Comparison of ENCODE assay signal across 24 cellular contexts in the genomic region with DNA sequence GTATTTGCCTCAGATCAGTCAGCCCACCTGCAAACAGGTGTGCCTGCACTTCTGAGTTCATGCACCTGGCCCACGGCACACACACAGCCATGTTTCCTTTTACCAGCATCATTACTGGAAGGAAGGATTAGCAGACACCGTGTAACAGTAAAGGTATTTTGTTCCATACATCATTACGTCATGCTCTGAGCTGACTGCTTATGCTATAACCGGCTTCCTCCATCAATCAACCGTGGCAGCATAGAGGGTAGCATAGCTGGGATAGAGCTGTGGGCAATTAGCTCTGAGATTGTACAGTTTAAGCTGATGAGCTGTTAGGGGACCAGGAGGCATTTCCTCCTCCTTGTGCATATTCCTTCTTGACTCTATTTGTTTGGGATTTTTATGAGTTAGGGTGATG.
A peak's percentile ranks its signal among the peaks of the same experiment; 100 is the strongest.
DNase-seq lines count a peak whose midpoint lies in the region; ATAC-seq, FAIRE-seq and TF ChIP-seq lines count a peak whose summit lies in the region.
"Had no signal": no experiment of that assay in that cellular context is flagged by ENCODE, and none has a peak within 500 bp of the region (broad histone marks: within the 10 kb centered on the region; RNA-seq: fewer than 3 reads in every experiment).

No MANE protein-coding gene starts in this region.

- no peak overlapping the region for H3K4me3 Mint-ChIP-seq in activated CD8-positive, alpha-beta memory T cell treated with anti-CD3 and anti-CD28 coated beads, Interleukin-2, amount 10 ng/mL, durations not matched to agents 7 days and 5 days
- H3K4me3 Mint-ChIP-seq: activated naive CD8-positive, alpha-beta T cell treated with anti-CD3 and anti-CD28 coated beads, Interleukin-2, amount 10 ng/mL, durations not matched to agents 7 days and 5 days; dendritic cell treated with granulocyte-macrophage colony-stimulating factor and Interleukin-4, amounts not matched to agents 40 ng/mL and 50 ng/mL, for 4 days; T-helper 17 cell had no signal

- no peak overlapping the region for H3K27ac Mint-ChIP-seq in activated CD8-positive, alpha-beta memory T cell treated with anti-CD3 and anti-CD28 coated beads, Interleukin-2, amount 10 ng/mL, durations not matched to agents 7 days and 5 days
- H3K27ac Mint-ChIP-seq: activated naive CD8-positive, alpha-beta T cell treated with anti-CD3 and anti-CD28 coated beads, Interleukin-2, amount 10 ng/mL, durations not matched to agents 7 days and 5 days; dendritic cell treated with granulocyte-macrophage colony-stimulating factor and Interleukin-4, amounts not matched to agents 40 ng/mL and 50 ng/mL, for 4 days; T-helper 17 cell had no signal

- H3K27me3 Mint-ChIP-seq in activated CD8-positive, alpha-beta memory T cell treated with anti-CD3 and anti-CD28 coated beads, Interleukin-2, amount 10 ng/mL, durations not matched to agents 7 days and 5 days, result peaks cover 21% of the 10 kb centered on the region
- H3K27me3 Mint-ChIP-seq: dendritic cell treated with granulocyte-macrophage colony-stimulating factor and Interleukin-4, amounts not matched to agents 40 ng/mL and 50 ng/mL, for 4 days; T-helper 17 cell had no signal

- no peak for TF ChIP-seq CTCF in WERI-Rb-1 (IDR thresholded peaks at IDR 0.05; ENCODE audit: low read depth, low read length)

- no peak overlapping the region for H3K4me3 ChIP-seq in WERI-Rb-1 (ENCODE audit: low read depth, low read length)
- H3K4me3 ChIP-seq: stomach, uterus had no signal

- intact Hi-C loops in left colon (cut with DNase I, micrococcal nuclease), result no loop called here

- CTCF ChIA-PET in activated CD8-positive, alpha-beta memory T cell treated with anti-CD3 and anti-CD28 coated beads, Interleukin-2, amount 10 ng/mL, durations not matched to agents 7 days and 5 days (lab: Charles Lee), result no interaction called here

- peak; percentile 39 for ATAC-seq in left colon
- ATAC-seq in activated CD8-positive, alpha-beta memory T cell treated with anti-CD3 and anti-CD28 coated beads, Interleukin-2, amount 10 ng/mL, durations not matched to agents 7 days and 5 days, result no peak
- no peak for ATAC-seq in HG02759 (IDR thresholded peaks at IDR 0.05; ENCODE audit: unreplicated experiment)
- ATAC-seq: sciatic nerve, T-helper 17 cell had no signal

- H3K27me3 ChIP-seq in WERI-Rb-1 (ENCODE audit: insufficient read depth, low read depth, severe bottlenecking), result no peaks in the 10 kb centered on the region
- H3K27me3 ChIP-seq: stomach, uterus had no signal

- no peaks in the 10 kb centered on the region for H3K9me3 ChIP-seq in WERI-Rb-1 (ENCODE audit: severe bottlenecking)
- H3K9me3 ChIP-seq: stomach, uterus had no signal

- no peaks in the 10 kb centered on the region for H3K36me3 ChIP-seq in WERI-Rb-1
- H3K36me3 ChIP-seq: stomach, uterus had no signal

- H3K36me3 Mint-ChIP-seq in activated CD8-positive, alpha-beta memory T cell treated with anti-CD3 and anti-CD28 coated beads, Interleukin-2, amount 10 ng/mL, durations not matched to agents 7 days and 5 days, result no peaks in the 10 kb centered on the region
- H3K36me3 Mint-ChIP-seq: activated naive CD8-positive, alpha-beta T cell treated with anti-CD3 and anti-CD28 coated beads, Interleukin-2, amount 10 ng/mL, durations not matched to agents 7 days and 5 days had no signal

- H3K27ac ChIP-seq in WERI-Rb-1, result no peak overlapping the region
- H3K27ac ChIP-seq: HL-60, stomach, uterus had no signal

- TF ChIP-seq POLR2A in H54 (IDR thresholded peaks at IDR 0.05; ENCODE audit: low read depth, low read length), result no peak

- DNase-seq in A172 (ENCODE audit: low spot score) (peak; percentile 78), H54 (ENCODE audit: insufficient read length, low spot score) (no peak), WERI-Rb-1 (peak; percentile 51), left colon (no peak), globus pallidus (ENCODE audit: low spot score) (no peak), hypothalamus (lab: John Stamatoyannopoulos, UW) (no peak)
- no peak for DNase-seq in activated CD8-positive, alpha-beta memory T cell treated with anti-CD3 and anti-CD28 coated beads, Interleukin-2, amount 10 ng/mL, durations not matched to agents 7 days and 5 days
- DNase-seq: activated CD4-positive, CD25-positive, alpha-beta regulatory T cell; activated naive CD8-positive, alpha-beta T cell treated with anti-CD3 and anti-CD28 coated beads, Interleukin-2, amount 10 ng/mL, durations not matched to agents 7 days and 5 days; GDM1; hippocampal formation; KG1; NCI-H1048; NCI-H2171 treated with DMSO at 0.1 percent for 48 hours; occipital lobe; stimulated activated CD4-positive, alpha-beta T cell treated with anti-CD3 and anti-CD28 coated beads, Interleukin-1b, Interleukin-23, amount 100 ng/mL, for 48 hours; stomach; T-helper 17 cell; uterus had no signal

- FAIRE-seq in H54 (lab: Jason Lieb, UNC), result peak; percentile 64
- FAIRE-seq: GM12891 had no signal

- H3K9me3 Mint-ChIP-seq in activated CD8-positive, alpha-beta memory T cell treated with anti-CD3 and anti-CD28 coated beads, Interleukin-2, amount 10 ng/mL, durations not matched to agents 7 days and 5 days (ENCODE audit: low read depth), result no peaks in the 10 kb centered on the region
- H3K9me3 Mint-ChIP-seq: activated naive CD8-positive, alpha-beta T cell treated with anti-CD3 and anti-CD28 coated beads, Interleukin-2, amount 10 ng/mL, durations not matched to agents 7 days and 5 days; dendritic cell treated with granulocyte-macrophage colony-stimulating factor and Interleukin-4, amounts not matched to agents 40 ng/mL and 50 ng/mL, for 4 days had no signal

- no peaks in the 10 kb centered on the region for H3K4me1 Mint-ChIP-seq in activated CD8-positive, alpha-beta memory T cell treated with anti-CD3 and anti-CD28 coated beads, Interleukin-2, amount 10 ng/mL, durations not matched to agents 7 days and 5 days
- H3K4me1 Mint-ChIP-seq: activated naive CD8-positive, alpha-beta T cell treated with anti-CD3 and anti-CD28 coated beads, Interleukin-2, amount 10 ng/mL, durations not matched to agents 7 days and 5 days; T-helper 17 cell had no signal

Comparison
In these comparisons a context has a peak if more than half of its experiments do, and no peak if none do; other contexts are left out.
1. DNase-seq: peak in A172 (single experiment) and WERI-Rb-1 (single experiment); none in H54 (single experiment), left colon (0 of 2), activated CD8-positive, alpha-beta memory T cell treated with anti-CD3 and anti-CD28 coated beads, Interleukin-2, amount 10 ng/mL, durations not matched to agents 7 days and 5 days (single experiment), globus pallidus (single experiment) and hypothalamus (0 of 51).